26 cellular contexts compared by ENCODE assay signal in the genomic region with DNA sequence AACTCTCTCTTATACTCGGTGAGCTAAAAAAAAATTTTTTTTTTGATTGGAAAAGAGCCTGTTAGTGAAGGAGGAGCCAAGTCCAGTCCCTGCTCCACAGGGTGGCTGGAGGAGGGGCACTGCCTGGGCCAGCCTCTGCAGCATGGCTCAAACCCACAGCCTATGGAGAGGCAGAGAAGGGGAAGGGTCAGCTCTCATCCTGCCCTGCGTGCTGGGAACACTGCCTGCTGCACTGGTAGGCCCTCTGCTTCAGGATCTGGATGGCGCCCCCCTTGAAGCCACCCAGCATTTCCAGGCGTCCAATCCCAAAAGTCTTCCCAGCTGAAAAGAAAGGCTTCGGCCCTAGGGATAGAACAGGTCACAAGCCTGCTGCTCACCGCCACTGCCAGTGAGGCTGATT. TPM values are rescaled to one million over a fixed set of nuclear protein-coding genes. Genes with fewer than 3 reads are reported as not detected.
"Had no signal": no experiment of that assay in that cellular context is flagged by ENCODE, and none has a peak within 500 bp of the region (broad histone marks: within the 10 kb centered on the region; RNA-seq: fewer than 3 reads in every experiment).

No MANE protein-coding gene starts in this region.

- H3K27ac Mint-ChIP-seq: activated CD4-positive, alpha-beta T cell treated with anti-CD3 and anti-CD28 coated beads, Interleukin-2, amount 10 ng/mL, durations not matched to agents 24 days and 14 days; activated CD8-positive, alpha-beta T cell treated with anti-CD3 and anti-CD28 coated beads, Interleukin-2, amount 10 ng/mL, durations not matched to agents 7 days and 5 days; activated naive CD4-positive, alpha-beta T cell treated with anti-CD3 and anti-CD28 coated beads, Interleukin-2, amount 50 U/mL, for 72 hours had no signal

- H3K4me3 Mint-ChIP-seq: activated CD4-positive, alpha-beta T cell treated with anti-CD3 and anti-CD28 coated beads, Interleukin-2, amount 10 ng/mL, durations not matched to agents 24 days and 14 days; activated CD8-positive, alpha-beta T cell treated with anti-CD3 and anti-CD28 coated beads, Interleukin-2, amount 10 ng/mL, durations not matched to agents 7 days and 5 days; naive thymus-derived CD4-positive, alpha-beta T cell had no signal

- ATAC-seq: activated CD8-positive, alpha-beta T cell treated with anti-CD3 and anti-CD28 coated beads, Interleukin-2, amount 10 ng/mL, durations not matched to agents 7 days and 5 days; activated naive CD4-positive, alpha-beta T cell treated with anti-CD3 and anti-CD28 coated beads, Interleukin-2, amount 50 U/mL, for 72 hours; left lobe of liver; mucosa of descending colon; naive thymus-derived CD4-positive, alpha-beta T cell; right cardiac atrium; stimulated activated naive CD8-positive, alpha-beta T cell treated with anti-CD3 and anti-CD28 coated beads, Interleukin-15, Interleukin-2, amounts not matched to agents 100 U/mL and 50 U/mL, for 24 hours had no signal

- H3K4me1 ChIP-seq: suprapubic skin had no signal

- H3K27me3 ChIP-seq: esophagus squamous epithelium, suprapubic skin had no signal

- H3K4me3 ChIP-seq: coronary artery, esophagus squamous epithelium, mucosa of descending colon, suprapubic skin had no signal

- H3K9me3 ChIP-seq: esophagus squamous epithelium, mucosa of descending colon, suprapubic skin had no signal

- H3K9me3 Mint-ChIP-seq: activated CD4-positive, alpha-beta T cell treated with anti-CD3 and anti-CD28 coated beads, Interleukin-2, amount 10 ng/mL, durations not matched to agents 24 days and 14 days; activated naive CD4-positive, alpha-beta T cell treated with anti-CD3 and anti-CD28 coated beads, Interleukin-2, amount 50 U/mL, for 72 hours; naive thymus-derived CD4-positive, alpha-beta T cell had no signal

- H3K36me3 ChIP-seq: esophagus squamous epithelium, suprapubic skin had no signal

- H3K27ac ChIP-seq: coronary artery, esophagus squamous epithelium, suprapubic skin had no signal

- H3K36me3 Mint-ChIP-seq: activated naive CD4-positive, alpha-beta T cell treated with anti-CD3 and anti-CD28 coated beads, Interleukin-2, amount 50 U/mL, for 72 hours; naive thymus-derived CD4-positive, alpha-beta T cell had no signal

- DNase-seq: activated CD4-positive, alpha-beta T cell treated with anti-CD3 and anti-CD28 coated beads, Interleukin-2, amount 10 ng/mL, durations not matched to agents 24 days and 14 days; activated CD4-positive, CD25-positive, alpha-beta regulatory T cell; activated CD8-positive, alpha-beta memory T cell treated with anti-CD3 and anti-CD28 coated beads, Interleukin-2, amount 50 U/mL, for 4 hours; activated CD8-positive, alpha-beta T cell treated with anti-CD3 and anti-CD28 coated beads, Interleukin-2, amount 10 ng/mL, durations not matched to agents 7 days and 5 days; activated effector memory CD4-positive, alpha-beta T cell treated with anti-CD3 and anti-CD28 coated beads, Interleukin-2, amount 50 U/mL, for 16 hours; activated T-cell treated with anti-CD3 and anti-CD28 coated beads, Interleukin-2, amount 50 U/mL, for 48 hours; caudate nucleus; effector CD4-positive, alpha-beta T cell; esophagus squamous epithelium; islet precursor cell; mammary epithelial cell; mucosa of descending colon; naive thymus-derived CD4-positive, alpha-beta T cell; occipital lobe; small intestine; stimulated activated CD4-positive, alpha-beta T cell treated with anti-CD3 and anti-CD28 coated beads, Interleukin-4, amount 100 ng/mL, for 4 hours; stimulated activated naive CD8-positive, alpha-beta T cell treated with anti-CD3 and anti-CD28 coated beads, Interleukin-15, Interleukin-2, amounts not matched to agents 100 U/mL and 50 U/mL, for 24 hours; SW 1271; trophoblast cell had no signal

RNA-seq across cellular contexts. Expression of a gene that starts 48.8 kb away (rescaled TPM):
- total RNA-seq: endothelial cell of umbilical vein, fibroblast of villous mesenchyme had no signal
